Comparison of ENCODE assay signal across 26 cellular contexts in the genomic region with DNA sequence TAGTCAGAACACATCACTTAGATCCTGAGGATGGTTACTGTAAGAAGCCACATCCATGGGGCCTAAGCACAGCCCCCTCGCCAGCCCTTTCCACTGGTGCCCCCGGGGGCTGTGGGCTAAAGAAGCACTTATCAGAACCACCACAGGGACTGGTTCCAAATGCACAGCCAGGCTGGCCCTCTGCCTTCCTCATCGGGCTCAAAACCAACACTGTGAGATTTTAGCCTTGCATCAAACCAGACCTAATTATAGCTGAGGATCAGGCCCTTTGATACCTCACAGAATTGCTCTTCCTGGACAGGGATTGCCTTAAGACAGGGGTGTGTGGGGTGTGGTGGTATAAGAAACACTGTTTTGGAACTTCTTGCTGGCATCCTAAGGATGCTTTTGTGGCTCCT. TPM values are rescaled to one million over a fixed set of nuclear protein-coding genes. Genes with fewer than 3 reads are reported as not detected.
DNase-seq lines count a peak whose midpoint lies in the region; ATAC-seq, FAIRE-seq and TF ChIP-seq lines count a peak whose summit lies in the region.
"Had no signal": no experiment of that assay in that cellular context is flagged by ENCODE, and none has a peak within 500 bp of the region (broad histone marks: within the 10 kb centered on the region; RNA-seq: fewer than 3 reads in every experiment).

No MANE protein-coding gene starts in this region.

- no peaks in the 10 kb centered on the region for H3K27me3 Mint-ChIP-seq in brain

- H3K4me3 ChIP-seq in left ventricle myocardium inferior (no peak overlapping the region), osteoblast (ENCODE audit: insufficient read depth, low read length) (no peak overlapping the region)
- H3K4me3 ChIP-seq: GM23248 had no signal

- peaks cover 4% of the 10 kb centered on the region for H3K4me1 Mint-ChIP-seq in brain

- no peak overlapping the region for H2AFZ ChIP-seq in osteoblast (ENCODE audit: low read length)
- H2AFZ ChIP-seq: GM23248 had no signal

- TF ChIP-seq CTCF in brain (conservative IDR thresholded peaks at IDR 0.05) = no peak
- TF ChIP-seq CTCF in left ventricle myocardium inferior (IDR thresholded peaks at IDR 0.05; ENCODE audit: borderline replicate concordance) = no peak
- no peak for TF ChIP-seq CTCF in osteoblast (IDR thresholded peaks at IDR 0.05; ENCODE audit: extremely low read depth, low read depth, low read length)

- H3K4me2 ChIP-seq in osteoblast (ENCODE audit: insufficient read depth, low read length) = no peak overlapping the region

- no peaks in the 10 kb centered on the region for H3K9me3 ChIP-seq in left ventricle myocardium inferior (replicated peaks)
- no peaks in the 10 kb centered on the region for H3K9me3 ChIP-seq in osteoblast (ENCODE audit: low read depth, low read length)
- H3K9me3 ChIP-seq: Caco-2 had no signal

- ATAC-seq in Right ventricle myocardium inferior = peak; percentile 55
- ATAC-seq: CD8-positive, alpha-beta T cell; PC-3 had no signal

- H3K79me2 ChIP-seq in osteoblast (ENCODE audit: insufficient read depth, low read length) = no peaks in the 10 kb centered on the region

- H3K4me1 ChIP-seq in left ventricle myocardium inferior (peaks cover 25% of the 10 kb centered on the region), osteoblast (ENCODE audit: insufficient read depth, low read length) (no peaks in the 10 kb centered on the region)
- H3K4me1 ChIP-seq: Caco-2 had no signal

- intact Hi-C loops in Right ventricle myocardium inferior (cut with DNase I) = loop anchor here (2.0 kb wide), 1 partner anchor 63 kb away; no protein-coding TSS in a partner anchor
- intact Hi-C loops in left ventricle myocardium inferior (cut with micrococcal nuclease) = no loop called here

- H3K9me3 Mint-ChIP-seq in brain = no peaks in the 10 kb centered on the region
- H3K9me3 Mint-ChIP-seq: CD8-positive, alpha-beta T cell; H9 had no signal

- H3K27ac ChIP-seq in left ventricle myocardium inferior (replicated peaks) (peak overlapping the region; percentile 72), osteoblast (ENCODE audit: low read depth, low read length) (no peak overlapping the region)
- H3K27ac ChIP-seq: C4-2B, GM23248 had no signal

- DNase-seq in Right ventricle myocardium inferior (ENCODE audit: missing footprints) = no peak
- DNase-seq in left ventricle myocardium inferior = no peak
- DNase-seq in osteoblast (ENCODE audit: insufficient read length, low spot score, missing footprints) = peak; percentile 39
- DNase-seq in stimulated activated CD4-positive, alpha-beta T cell treated with anti-CD3 and anti-CD28 coated beads, Interleukin-1b, Interleukin-23, amount 100 ng/mL, for 48 hours = no peak
- DNase-seq in GM19239 (ENCODE audit: insufficient read length, low spot score) = no peak
- DNase-seq in RPMI8226 = no peak
- DNase-seq: Caco-2; EL; GF-D8; GM23248; KBM-7; MV-4-11; NCI-H1105; NCI-H1436 treated with DMSO at 0.1 percent for 48 hours; NCI-H187 treated with DMSO at 0.1 percent for 48 hours; NCI-H2107; NCI-H524; NCI-H748 treated with DMSO at 0.1 percent for 48 hours; NK-92 treated with Interleukin-12 subunit alpha and Interleukin-12 subunit beta, amount 100 ng/mL, for 24 hours; PC-3; SHP77 had no signal

- peaks cover 65% of the 10 kb centered on the region for H3K36me3 Mint-ChIP-seq in brain

- H3K4me3 Mint-ChIP-seq in brain = no peak overlapping the region
- H3K4me3 Mint-ChIP-seq: CD8-positive, alpha-beta T cell; H9 had no signal

- H3K27ac Mint-ChIP-seq in brain = peak overlapping the region in 3 of 5 experiments; percentile 58 to 72 (median 65)
- H3K27ac Mint-ChIP-seq: CD8-positive, alpha-beta T cell had no signal

- FAIRE-seq in GM19239 (lab: Jason Lieb, UNC) = no peak
- FAIRE-seq: GM12891 had no signal

- peaks cover 2% of the 10 kb centered on the region for H4K20me1 ChIP-seq in osteoblast (ENCODE audit: insufficient read depth, low read length)

- H3K27me3 ChIP-seq in left ventricle myocardium inferior (ENCODE audit: low read depth) = no peaks in the 10 kb centered on the region
- H3K27me3 ChIP-seq in osteoblast (ENCODE audit: insufficient read depth, low read length) = no peaks in the 10 kb centered on the region

- H3K36me3 ChIP-seq in left ventricle myocardium inferior (peaks cover 18% of the 10 kb centered on the region), osteoblast (ENCODE audit: insufficient read depth, low read length) (peaks cover 5% of the 10 kb centered on the region)

RNA-seq across cellular contexts. Expression of gene SRPRB, which starts 23.7 kb away (rescaled TPM):
- 27.6 TPM for polyA plus RNA-seq in brain (ENCODE audit: insufficient read depth, low read depth, low replicate concordance)
- total RNA-seq in Right ventricle myocardium inferior (27.2 TPM), left ventricle myocardium inferior (26.0 TPM), osteoblast (76.0 and 80.3 TPM in 2 replicates)
